In the genomic region with DNA sequence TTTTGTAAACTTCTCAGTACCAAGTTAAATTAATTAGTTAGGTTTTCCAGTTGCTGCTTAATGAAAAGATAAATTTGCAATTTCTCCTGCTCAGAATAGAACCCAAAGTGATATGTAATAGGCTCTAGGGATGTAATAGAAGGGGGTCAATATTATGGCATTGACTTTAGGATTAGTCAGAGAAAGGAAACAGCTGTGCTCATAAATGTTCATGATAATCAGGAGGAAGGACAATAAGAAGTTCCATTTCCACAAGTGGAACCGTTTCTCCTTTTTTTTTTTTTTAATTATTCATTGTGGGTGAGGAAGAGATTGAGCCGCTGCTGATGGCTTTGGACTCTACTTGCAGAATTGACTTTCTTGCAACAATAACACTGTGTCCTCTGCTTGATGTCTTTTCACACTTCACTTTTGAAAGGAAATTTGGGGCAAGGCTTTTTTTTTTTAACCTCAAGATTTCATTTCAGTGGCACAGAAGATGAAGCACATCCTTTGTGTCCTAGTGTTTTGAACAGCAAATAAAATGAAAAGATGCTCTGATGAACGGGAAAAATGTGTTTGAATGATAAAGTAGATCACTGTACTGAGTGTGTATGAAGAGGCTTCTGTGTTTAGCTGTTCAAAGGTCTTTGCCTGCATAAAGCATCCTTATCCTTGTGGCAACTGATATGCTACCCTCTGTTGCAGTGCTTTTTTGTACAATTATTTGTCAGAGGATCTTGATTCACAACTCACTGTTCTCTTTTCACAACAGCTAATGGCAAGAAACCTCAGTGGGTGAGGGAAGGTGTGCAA, we compare ENCODE assay signal across 1 cellular context.
TF ChIP-seq lines count a peak whose summit lies in the region.

No MANE protein-coding gene starts in this region.

TF ChIP-seq in GM23338, 12 proteins besides CTCF, POLR2A, EP300 and RAD21 (continued from another document):
- TF ChIP-seq, protein P1, sequence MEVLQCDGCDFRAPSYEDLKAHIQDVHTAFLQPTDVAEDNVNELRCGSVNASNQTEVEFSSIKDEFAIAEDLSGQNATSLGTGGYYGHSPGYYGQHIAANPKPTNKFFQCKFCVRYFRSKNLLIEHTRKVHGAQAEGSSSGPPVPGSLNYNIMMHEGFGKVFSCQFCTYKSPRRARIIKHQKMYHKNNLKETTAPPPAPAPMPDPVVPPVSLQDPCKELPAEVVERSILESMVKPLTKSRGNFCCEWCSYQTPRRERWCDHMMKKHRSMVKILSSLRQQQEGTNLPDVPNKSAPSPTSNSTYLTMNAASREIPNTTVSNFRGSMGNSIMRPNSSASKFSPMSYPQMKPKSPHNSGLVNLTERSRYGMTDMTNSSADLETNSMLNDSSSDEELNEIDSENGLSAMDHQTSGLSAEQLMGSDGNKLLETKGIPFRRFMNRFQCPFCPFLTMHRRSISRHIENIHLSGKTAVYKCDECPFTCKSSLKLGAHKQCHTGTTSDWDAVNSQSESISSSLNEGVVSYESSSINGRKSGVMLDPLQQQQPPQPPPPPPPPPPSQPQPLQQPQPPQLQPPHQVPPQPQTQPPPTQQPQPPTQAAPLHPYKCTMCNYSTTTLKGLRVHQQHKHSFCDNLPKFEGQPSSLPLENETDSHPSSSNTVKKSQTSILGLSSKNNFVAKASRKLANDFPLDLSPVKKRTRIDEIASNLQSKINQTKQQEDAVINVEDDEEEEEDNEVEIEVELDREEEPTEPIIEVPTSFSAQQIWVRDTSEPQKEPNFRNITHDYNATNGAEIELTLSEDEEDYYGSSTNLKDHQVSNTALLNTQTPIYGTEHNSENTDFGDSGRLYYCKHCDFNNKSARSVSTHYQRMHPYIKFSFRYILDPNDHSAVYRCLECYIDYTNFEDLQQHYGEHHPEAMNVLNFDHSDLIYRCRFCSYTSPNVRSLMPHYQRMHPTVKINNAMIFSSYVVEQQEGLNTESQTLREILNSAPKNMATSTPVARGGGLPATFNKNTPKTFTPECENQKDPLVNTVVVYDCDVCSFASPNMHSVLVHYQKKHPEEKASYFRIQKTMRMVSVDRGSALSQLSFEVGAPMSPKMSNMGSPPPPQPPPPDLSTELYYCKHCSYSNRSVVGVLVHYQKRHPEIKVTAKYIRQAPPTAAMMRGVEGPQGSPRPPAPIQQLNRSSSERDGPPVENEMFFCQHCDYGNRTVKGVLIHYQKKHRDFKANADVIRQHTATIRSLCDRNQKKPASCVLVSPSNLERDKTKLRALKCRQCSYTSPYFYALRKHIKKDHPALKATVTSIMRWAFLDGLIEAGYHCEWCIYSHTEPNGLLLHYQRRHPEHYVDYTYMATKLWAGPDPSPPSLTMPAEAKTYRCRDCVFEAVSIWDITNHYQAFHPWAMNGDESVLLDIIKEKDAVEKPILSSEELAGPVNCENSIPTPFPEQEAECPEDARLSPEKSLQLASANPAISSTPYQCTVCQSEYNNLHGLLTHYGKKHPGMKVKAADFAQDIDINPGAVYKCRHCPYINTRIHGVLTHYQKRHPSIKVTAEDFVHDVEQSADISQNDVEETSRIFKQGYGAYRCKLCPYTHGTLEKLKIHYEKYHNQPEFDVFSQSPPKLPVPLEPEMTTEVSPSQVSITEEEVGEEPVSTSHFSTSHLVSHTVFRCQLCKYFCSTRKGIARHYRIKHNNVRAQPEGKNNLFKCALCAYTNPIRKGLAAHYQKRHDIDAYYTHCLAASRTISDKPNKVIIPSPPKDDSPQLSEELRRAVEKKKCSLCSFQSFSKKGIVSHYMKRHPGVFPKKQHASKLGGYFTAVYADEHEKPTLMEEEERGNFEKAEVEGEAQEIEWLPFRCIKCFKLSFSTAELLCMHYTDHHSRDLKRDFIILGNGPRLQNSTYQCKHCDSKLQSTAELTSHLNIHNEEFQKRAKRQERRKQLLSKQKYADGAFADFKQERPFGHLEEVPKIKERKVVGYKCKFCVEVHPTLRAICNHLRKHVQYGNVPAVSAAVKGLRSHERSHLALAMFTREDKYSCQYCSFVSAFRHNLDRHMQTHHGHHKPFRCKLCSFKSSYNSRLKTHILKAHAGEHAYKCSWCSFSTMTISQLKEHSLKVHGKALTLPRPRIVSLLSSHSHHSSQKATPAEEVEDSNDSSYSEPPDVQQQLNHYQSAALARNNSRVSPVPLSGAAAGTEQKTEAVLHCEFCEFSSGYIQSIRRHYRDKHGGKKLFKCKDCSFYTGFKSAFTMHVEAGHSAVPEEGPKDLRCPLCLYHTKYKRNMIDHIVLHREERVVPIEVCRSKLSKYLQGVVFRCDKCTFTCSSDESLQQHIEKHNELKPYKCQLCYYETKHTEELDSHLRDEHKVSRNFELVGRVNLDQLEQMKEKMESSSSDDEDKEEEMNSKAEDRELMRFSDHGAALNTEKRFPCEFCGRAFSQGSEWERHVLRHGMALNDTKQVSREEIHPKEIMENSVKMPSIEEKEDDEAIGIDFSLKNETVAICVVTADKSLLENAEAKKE (CRISPR knock-in tag; IDR thresholded peaks at IDR 0.05): no peak
- TF ChIP-seq JUNB (IDR thresholded peaks at IDR 0.05; ENCODE audit: unreplicated experiment) (no peak), STAT1 (IDR thresholded peaks at IDR 0.05; ENCODE audit: unreplicated experiment) (no peak), ZNF114 (CRISPR knock-in tag; IDR thresholded peaks at IDR 0.05) (no peak)
- TF ChIP-seq, protein P2, sequence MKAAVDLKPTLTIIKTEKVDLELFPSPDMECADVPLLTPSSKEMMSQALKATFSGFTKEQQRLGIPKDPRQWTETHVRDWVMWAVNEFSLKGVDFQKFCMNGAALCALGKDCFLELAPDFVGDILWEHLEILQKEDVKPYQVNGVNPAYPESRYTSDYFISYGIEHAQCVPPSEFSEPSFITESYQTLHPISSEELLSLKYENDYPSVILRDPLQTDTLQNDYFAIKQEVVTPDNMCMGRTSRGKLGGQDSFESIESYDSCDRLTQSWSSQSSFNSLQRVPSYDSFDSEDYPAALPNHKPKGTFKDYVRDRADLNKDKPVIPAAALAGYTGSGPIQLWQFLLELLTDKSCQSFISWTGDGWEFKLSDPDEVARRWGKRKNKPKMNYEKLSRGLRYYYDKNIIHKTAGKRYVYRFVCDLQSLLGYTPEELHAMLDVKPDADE (IDR thresholded peaks at IDR 0.05): no peak
TF ChIP-seq in GM23338: peak in this region for 0.
